1 cellular context compared by ENCODE assay signal in the genomic region with DNA sequence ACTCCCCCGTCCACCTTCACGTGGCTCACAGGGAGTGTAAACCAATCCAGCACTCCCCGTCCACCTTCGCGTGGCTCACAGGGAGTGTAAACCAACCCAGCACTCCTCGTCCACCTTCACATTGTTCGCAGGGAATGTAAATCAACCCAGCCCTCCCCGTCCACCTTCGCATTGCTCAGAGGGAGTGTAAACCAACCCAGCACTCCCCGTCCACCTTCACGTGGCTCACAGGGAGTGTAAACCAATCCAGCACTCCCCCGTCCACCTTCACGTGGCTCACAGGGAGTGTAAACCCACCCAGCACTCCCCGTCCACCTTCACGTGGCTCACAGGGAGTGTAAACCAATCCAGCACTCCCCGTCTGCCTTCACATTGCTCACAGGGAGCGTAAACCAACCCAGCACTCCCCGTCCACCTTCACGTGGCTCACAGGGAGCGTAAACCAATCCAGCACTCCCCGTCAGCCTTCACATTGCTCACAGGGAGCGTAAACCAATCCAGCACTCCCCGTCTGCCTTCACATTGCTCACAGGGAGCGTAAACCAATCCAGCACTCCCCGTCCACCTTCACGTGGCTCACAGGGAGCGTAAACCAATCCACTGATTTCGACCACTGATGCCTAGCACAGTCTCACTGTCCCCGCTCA.
TF ChIP-seq lines count a peak whose summit lies in the region.

No MANE protein-coding gene starts in this region.

TF ChIP-seq in HepG2, 621 proteins besides CTCF, POLR2A, EP300 and RAD21:
- peak; percentile 33; the same call in 1 of the 2 replicates for TF ChIP-seq POLR2AphosphoS5 (IDR thresholded peaks at IDR 0.05; ENCODE audit: low read depth, low read length)
